In the genomic region with DNA sequence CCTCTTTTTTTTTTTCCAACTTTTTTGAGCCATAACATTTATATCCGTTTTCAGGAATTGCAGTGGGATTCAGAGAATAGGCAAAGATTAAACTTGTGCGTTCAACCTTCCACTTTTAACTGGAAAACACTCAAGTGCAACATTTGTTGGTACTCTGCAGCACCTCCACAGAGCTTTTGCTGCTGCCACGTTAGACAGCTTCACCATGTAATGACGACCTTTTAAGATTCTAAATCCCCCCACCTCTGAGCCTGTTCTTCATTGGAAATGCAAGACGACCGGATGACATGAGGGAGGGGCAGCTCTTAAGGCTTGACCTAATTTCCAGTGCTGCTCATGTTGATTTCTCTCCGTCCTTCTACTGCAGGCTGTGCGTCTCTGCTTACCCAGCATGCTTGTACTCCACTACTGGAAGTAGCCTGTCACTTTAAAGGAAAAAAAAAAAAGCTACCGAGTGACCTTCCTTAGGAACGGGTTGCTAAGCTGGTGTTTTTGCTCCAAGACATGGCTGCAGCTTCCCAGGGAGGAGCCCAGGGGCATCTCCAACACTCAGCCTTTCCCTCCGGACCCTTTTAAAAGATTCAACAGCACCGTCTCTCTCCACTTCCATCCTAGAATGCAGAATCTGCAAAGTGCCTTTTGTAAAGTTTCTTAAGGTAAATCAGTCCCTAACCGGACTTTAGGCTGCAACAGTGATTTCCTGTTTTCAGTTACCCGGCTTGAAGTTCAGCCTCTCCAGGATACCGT, we compare ENCODE assay signal across 1 cellular context.
TF ChIP-seq lines count a peak whose summit lies in the region.

CC2D2A (plus strand) TSS at position 481 of the 747 bp plus-strand sequence. CDS start 6,051 bp downstream, outside the sequence.

TF ChIP-seq in SK-N-SH, 30 proteins besides CTCF, POLR2A, EP300 and RAD21 (continued from another document):
- TF ChIP-seq USF2 (IDR thresholded peaks at IDR 0.05; ENCODE audit: borderline replicate concordance, low read depth, low read length) (no peak), MXI1 (IDR thresholded peaks at IDR 0.05; ENCODE audit: low read depth, low read length) (peak; percentile 77), RCOR1 (IDR thresholded peaks at IDR 0.05; ENCODE audit: low read length) (no peak), YY1 (IDR thresholded peaks at IDR 0.05; ENCODE audit: low read depth) (peak; percentile 75), TCF12 (IDR thresholded peaks at IDR 0.05) (no peak), MAX (IDR thresholded peaks at IDR 0.05; ENCODE audit: low read depth) (peak; percentile 72), TEAD4 (IDR thresholded peaks at IDR 0.05; ENCODE audit: borderline replicate concordance, insufficient read depth) (no peak), USF1 (IDR thresholded peaks at IDR 0.05; ENCODE audit: borderline replicate concordance, low read depth) (no peak), JUND (IDR thresholded peaks at IDR 0.05) (no peak), NFIC (IDR thresholded peaks at IDR 0.05; ENCODE audit: borderline replicate concordance) (no peak), FOXM1 (IDR thresholded peaks at IDR 0.05; ENCODE audit: low read depth) (no peak), CHD2 (IDR thresholded peaks at IDR 0.05; ENCODE audit: low read length, partially characterized antibody) (no peak), RFX5 (IDR thresholded peaks at IDR 0.05; ENCODE audit: low read length) (no peak), MEF2A (IDR thresholded peaks at IDR 0.05; ENCODE audit: borderline replicate concordance, low read depth) (no peak), SIN3A (IDR thresholded peaks at IDR 0.05; ENCODE audit: borderline replicate concordance, low read depth, low read length) (peak; percentile 66; the same call in 1 of the 2 replicates), RXRA (IDR thresholded peaks at IDR 0.05; ENCODE audit: borderline replicate concordance, low read depth) (no peak), FOXJ3 (CRISPR knock-in tag; IDR thresholded peaks at IDR 0.05) (no peak), POLR2AphosphoS5 (IDR thresholded peaks at IDR 0.05; ENCODE audit: low read depth, low read length) (peak; percentile 69)
- TF ChIP-seq, protein P1, sequence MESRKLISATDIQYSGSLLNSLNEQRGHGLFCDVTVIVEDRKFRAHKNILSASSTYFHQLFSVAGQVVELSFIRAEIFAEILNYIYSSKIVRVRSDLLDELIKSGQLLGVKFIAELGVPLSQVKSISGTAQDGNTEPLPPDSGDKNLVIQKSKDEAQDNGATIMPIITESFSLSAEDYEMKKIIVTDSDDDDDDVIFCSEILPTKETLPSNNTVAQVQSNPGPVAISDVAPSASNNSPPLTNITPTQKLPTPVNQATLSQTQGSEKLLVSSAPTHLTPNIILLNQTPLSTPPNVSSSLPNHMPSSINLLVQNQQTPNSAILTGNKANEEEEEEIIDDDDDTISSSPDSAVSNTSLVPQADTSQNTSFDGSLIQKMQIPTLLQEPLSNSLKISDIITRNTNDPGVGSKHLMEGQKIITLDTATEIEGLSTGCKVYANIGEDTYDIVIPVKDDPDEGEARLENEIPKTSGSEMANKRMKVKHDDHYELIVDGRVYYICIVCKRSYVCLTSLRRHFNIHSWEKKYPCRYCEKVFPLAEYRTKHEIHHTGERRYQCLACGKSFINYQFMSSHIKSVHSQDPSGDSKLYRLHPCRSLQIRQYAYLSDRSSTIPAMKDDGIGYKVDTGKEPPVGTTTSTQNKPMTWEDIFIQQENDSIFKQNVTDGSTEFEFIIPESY (IDR thresholded peaks at IDR 0.05; ENCODE audit: borderline replicate concordance, low read depth) = no peak
